In the genomic region with DNA sequence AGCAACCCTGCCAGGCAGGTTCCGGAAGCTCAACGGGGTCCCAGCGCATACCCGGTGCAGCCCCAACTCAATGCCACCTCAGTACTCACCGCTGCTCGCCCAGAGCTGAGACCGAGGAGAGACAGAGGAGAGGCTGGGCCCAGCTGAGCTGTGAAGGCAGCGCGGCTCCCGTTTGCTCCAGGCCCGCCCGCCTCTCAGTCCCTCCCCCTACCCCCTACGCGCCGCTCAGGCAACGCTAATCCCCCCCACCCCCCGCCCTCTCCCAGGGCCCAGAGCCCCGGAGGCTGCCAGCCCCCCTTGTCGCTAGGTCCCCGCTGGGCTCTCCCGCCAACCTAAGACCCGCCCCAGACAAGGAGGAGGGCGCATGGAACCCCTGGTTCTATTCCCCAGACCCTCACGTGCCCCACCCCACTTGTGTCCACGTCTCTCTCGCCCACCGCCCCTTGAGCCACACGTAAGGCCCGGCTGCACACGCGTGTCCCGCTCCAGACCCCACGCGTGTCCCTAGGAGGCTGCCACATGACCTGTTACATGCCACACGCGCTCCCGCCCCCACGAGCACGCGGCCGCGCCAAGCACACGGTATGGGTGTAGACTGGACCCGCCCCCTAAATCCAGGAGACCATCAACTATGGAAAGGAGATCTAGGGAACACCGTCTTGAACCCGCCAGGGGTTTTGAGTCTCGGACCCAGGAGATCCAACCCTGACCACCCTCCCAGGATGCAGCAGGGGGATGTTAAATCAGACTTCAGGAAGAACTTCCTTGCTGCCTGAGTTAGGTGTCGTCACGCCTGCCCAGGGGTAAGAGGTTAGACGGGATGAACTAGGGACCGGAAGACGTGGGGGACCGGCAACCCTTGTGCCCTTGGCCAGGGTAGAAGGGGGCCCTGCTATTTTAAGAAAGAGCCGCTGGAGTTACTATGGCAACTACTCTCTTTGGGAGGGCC, we compare ENCODE assay signal across 8 cellular contexts. TPM values are rescaled to one million over a fixed set of nuclear protein-coding genes. Genes with fewer than 3 reads are reported as not detected.
DNase-seq lines count a peak whose midpoint lies in the region; ATAC-seq and TF ChIP-seq lines count a peak whose summit lies in the region.

A gene (minus strand): TSS at position 174 of the 949 bp plus-strand sequence. CDS start 1,747 bp downstream, outside the sequence.

- peaks cover 14% of the 10 kb centered on the region for H3K27me3 ChIP-seq in ascending aorta
- H3K27me3 ChIP-seq in liver (ENCODE audit: control insufficient read depth in 4 of 4, insufficient read depth in 4 of 4, low read length in 3 of 4): no peaks in the 10 kb centered on the region
- peaks cover 35% of the 10 kb centered on the region for H3K27me3 ChIP-seq in upper lobe of right lung

- TF ChIP-seq CTCF in ascending aorta (IDR thresholded peaks at IDR 0.05) (no peak), liver (IDR thresholded peaks at IDR 0.05; ENCODE audit: low read depth, low read length, missing input control) (no peak), upper lobe of right lung (IDR thresholded peaks at IDR 0.05) (no peak)

- H3K4me1 ChIP-seq in ascending aorta (peaks cover 16 to 27% of the 10 kb centered on the region in 2 donors), liver (ENCODE audit: control insufficient read depth in 4 of 4, insufficient read depth in 4 of 4, low read length in 3 of 4) (peaks cover 12 to 42% (median 30%) of the 10 kb centered on the region in 4 donors), upper lobe of right lung (peaks cover 32% of the 10 kb centered on the region)

- DNase-seq in G401 (ENCODE audit: low spot score): peak; percentile 63
- DNase-seq in NCI-H2107 (lab: John Stamatoyannopoulos, UW): peak; percentile 38
- DNase-seq in ascending aorta (ENCODE audit: low spot score in 2 of 2): no peak
- no peak for DNase-seq in upper lobe of right lung
- no peak for DNase-seq in kidney glomerular epithelial cell (lab: John Stamatoyannopoulos, UW)
- no peak for DNase-seq in COLO829 (ENCODE audit: low spot score)

- H3K9me3 ChIP-seq in ascending aorta (no peaks in the 10 kb centered on the region), liver (ENCODE audit: control insufficient read depth in 4 of 4, low read length in 3 of 4) (no peaks in the 10 kb centered on the region), upper lobe of right lung (no peaks in the 10 kb centered on the region)

- no peak for TF ChIP-seq RAD21 in liver (IDR thresholded peaks at IDR 0.05)

- no peak for ATAC-seq in upper lobe of right lung
- no peak for ATAC-seq in HG02938 (IDR thresholded peaks at IDR 0.05; ENCODE audit: unreplicated experiment)

- H3K36me3 ChIP-seq in ascending aorta (peaks cover 5 to 6% of the 10 kb centered on the region in 2 donors), liver (ENCODE audit: control insufficient read depth in 4 of 4, insufficient read depth in 3 of 4, low read depth in 1 of 4, low read length in 3 of 4) (peaks cover 0 to 3% (median 0%) of the 10 kb centered on the region in 4 donors), upper lobe of right lung (peaks cover 10% of the 10 kb centered on the region)

- H3K4me3 ChIP-seq in ascending aorta (peak within 1 kb of the TSS; percentile 92 to 93), liver (ENCODE audit: low read depth in 1 of 3, low read length in 3 of 3) (peak within 1 kb of the TSS; percentile 86 to 91 (median 87)), upper lobe of right lung (peak within 1 kb of the TSS; percentile 81)

- intact Hi-C loops in ascending aorta (cut with DNase I): no loop called here
- intact Hi-C loops in upper lobe of right lung (cut with DNase I): no loop called here

- H3K27ac ChIP-seq in ascending aorta (no peak within 1 kb of the TSS), liver (ENCODE audit: low read depth in 1 of 2, low read length in 2 of 2) (no peak within 1 kb of the TSS), upper lobe of right lung (no peak within 1 kb of the TSS)

- 7% methylated on average over 54 of the region's 54 CpGs for WGBS in liver

- no peak within 1 kb of the TSS for H3K9ac ChIP-seq in liver (ENCODE audit: low read depth in 1 of 2, low read length in 2 of 2)

- in situ Hi-C loops in G401 (cut with HindIII; ENCODE audit: low sequenced_read_pairs): no loop called here

TF ChIP-seq in liver, 16 proteins besides CTCF, POLR2A, EP300 and RAD21:
- TF ChIP-seq RXRA (IDR thresholded peaks at IDR 0.05) (no peak), YY1 (IDR thresholded peaks at IDR 0.05) (no peak), NR2F2 (IDR thresholded peaks at IDR 0.05) (no peak), FOXA1 (IDR thresholded peaks at IDR 0.05) (no peak), HNF4G (IDR thresholded peaks at IDR 0.05) (no peak), SP1 (IDR thresholded peaks at IDR 0.05) (no peak), TAF1 (conservative IDR thresholded peaks at IDR 0.05) (no peak), FOXA2 (IDR thresholded peaks at IDR 0.05) (no peak), HNF4A (conservative IDR thresholded peaks at IDR 0.05) (no peak), JUND (IDR thresholded peaks at IDR 0.05) (no peak), GABPA (IDR thresholded peaks at IDR 0.05 in 1 of 2, conservative IDR thresholded peaks at IDR 0.05 in 1 of 2) (no peak), EGR1 (IDR thresholded peaks at IDR 0.05; ENCODE audit: low read depth in 2 of 2) (no peak)
- TF ChIP-seq, protein P1, sequence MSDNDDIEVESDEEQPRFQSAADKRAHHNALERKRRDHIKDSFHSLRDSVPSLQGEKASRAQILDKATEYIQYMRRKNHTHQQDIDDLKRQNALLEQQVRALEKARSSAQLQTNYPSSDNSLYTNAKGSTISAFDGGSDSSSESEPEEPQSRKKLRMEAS (IDR thresholded peaks at IDR 0.05): no peak
- TF ChIP-seq, protein P2, sequence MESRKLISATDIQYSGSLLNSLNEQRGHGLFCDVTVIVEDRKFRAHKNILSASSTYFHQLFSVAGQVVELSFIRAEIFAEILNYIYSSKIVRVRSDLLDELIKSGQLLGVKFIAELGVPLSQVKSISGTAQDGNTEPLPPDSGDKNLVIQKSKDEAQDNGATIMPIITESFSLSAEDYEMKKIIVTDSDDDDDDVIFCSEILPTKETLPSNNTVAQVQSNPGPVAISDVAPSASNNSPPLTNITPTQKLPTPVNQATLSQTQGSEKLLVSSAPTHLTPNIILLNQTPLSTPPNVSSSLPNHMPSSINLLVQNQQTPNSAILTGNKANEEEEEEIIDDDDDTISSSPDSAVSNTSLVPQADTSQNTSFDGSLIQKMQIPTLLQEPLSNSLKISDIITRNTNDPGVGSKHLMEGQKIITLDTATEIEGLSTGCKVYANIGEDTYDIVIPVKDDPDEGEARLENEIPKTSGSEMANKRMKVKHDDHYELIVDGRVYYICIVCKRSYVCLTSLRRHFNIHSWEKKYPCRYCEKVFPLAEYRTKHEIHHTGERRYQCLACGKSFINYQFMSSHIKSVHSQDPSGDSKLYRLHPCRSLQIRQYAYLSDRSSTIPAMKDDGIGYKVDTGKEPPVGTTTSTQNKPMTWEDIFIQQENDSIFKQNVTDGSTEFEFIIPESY (IDR thresholded peaks at IDR 0.05): no peak
- TF ChIP-seq, protein P3, sequence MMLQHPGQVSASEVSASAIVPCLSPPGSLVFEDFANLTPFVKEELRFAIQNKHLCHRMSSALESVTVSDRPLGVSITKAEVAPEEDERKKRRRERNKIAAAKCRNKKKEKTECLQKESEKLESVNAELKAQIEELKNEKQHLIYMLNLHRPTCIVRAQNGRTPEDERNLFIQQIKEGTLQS (IDR thresholded peaks at IDR 0.05): no peak
- TF ChIP-seq, protein P4, sequence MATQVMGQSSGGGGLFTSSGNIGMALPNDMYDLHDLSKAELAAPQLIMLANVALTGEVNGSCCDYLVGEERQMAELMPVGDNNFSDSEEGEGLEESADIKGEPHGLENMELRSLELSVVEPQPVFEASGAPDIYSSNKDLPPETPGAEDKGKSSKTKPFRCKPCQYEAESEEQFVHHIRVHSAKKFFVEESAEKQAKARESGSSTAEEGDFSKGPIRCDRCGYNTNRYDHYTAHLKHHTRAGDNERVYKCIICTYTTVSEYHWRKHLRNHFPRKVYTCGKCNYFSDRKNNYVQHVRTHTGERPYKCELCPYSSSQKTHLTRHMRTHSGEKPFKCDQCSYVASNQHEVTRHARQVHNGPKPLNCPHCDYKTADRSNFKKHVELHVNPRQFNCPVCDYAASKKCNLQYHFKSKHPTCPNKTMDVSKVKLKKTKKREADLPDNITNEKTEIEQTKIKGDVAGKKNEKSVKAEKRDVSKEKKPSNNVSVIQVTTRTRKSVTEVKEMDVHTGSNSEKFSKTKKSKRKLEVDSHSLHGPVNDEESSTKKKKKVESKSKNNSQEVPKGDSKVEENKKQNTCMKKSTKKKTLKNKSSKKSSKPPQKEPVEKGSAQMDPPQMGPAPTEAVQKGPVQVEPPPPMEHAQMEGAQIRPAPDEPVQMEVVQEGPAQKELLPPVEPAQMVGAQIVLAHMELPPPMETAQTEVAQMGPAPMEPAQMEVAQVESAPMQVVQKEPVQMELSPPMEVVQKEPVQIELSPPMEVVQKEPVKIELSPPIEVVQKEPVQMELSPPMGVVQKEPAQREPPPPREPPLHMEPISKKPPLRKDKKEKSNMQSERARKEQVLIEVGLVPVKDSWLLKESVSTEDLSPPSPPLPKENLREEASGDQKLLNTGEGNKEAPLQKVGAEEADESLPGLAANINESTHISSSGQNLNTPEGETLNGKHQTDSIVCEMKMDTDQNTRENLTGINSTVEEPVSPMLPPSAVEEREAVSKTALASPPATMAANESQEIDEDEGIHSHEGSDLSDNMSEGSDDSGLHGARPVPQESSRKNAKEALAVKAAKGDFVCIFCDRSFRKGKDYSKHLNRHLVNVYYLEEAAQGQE (IDR thresholded peaks at IDR 0.05): no peak

RNA-seq across cellular contexts. Expression of the gene that starts here (rescaled TPM):
- total RNA-seq in G401 (2014; rRNA removed; shearing (Covaris generic)): 3.1 and 7.9 TPM in 2 replicates
- not detected for total RNA-seq in ascending aorta
- total RNA-seq in liver: under 1 TPM; 0.56 to 0.59 TPM
- polyA plus RNA-seq in liver: 1 to 10 TPM in 1 of 2 donors, under 1 TPM in 1; 0.84 to 1.3 TPM
- 3.5 TPM for total RNA-seq in upper lobe of right lung

Comparison
In these comparisons a context has a peak if more than half of its experiments do, and no peak if none do; other contexts are left out.
1. DNase-seq: peak in G401 (single experiment) and NCI-H2107 (single experiment); none in ascending aorta (0 of 2), upper lobe of right lung (single experiment), kidney glomerular epithelial cell (single experiment) and COLO829 (single experiment).
2. Peak in every context shown above with its lines, with median percentiles within 50 percentile points of each other: H3K4me3 ChIP-seq.